ENCODE assay signal across 8 cellular contexts in genomic region chr16:10668322-10669045, GRCh38. TPM values are rescaled to one million over a fixed set of nuclear protein-coding genes. Genes with fewer than 3 reads are reported as not detected.
A peak's percentile ranks its signal among the peaks of the same experiment; 100 is the strongest.
DNase-seq lines count a peak whose midpoint lies in the region; ATAC-seq and TF ChIP-seq lines count a peak whose summit lies in the region.

No MANE protein-coding gene starts in this region.

- no peak overlapping the region for H3K27ac ChIP-seq in WERI-Rb-1
- no peak overlapping the region for H3K27ac ChIP-seq in right cardiac atrium (ENCODE audit: low read length)

- 52% methylated on average over 8 of the region's 8 CpGs for WGBS in right cardiac atrium

- H3K9me3 ChIP-seq in HAP-1 = no peaks in the 10 kb centered on the region; the same call in 1 of the 2 replicates
- H3K9me3 ChIP-seq in WERI-Rb-1 (ENCODE audit: severe bottlenecking) = no peaks in the 10 kb centered on the region
- no peaks in the 10 kb centered on the region for H3K9me3 ChIP-seq in right cardiac atrium (ENCODE audit: control insufficient read depth, low read length)

- H3K36me3 ChIP-seq in HAP-1 (replicated peaks) = no peaks in the 10 kb centered on the region
- no peaks in the 10 kb centered on the region for H3K36me3 ChIP-seq in WERI-Rb-1

- no peaks in the 10 kb centered on the region for H3K27me3 ChIP-seq in HAP-1 (ENCODE audit: low read depth)
- H3K27me3 ChIP-seq in WERI-Rb-1 (ENCODE audit: insufficient read depth, low read depth, severe bottlenecking) = no peaks in the 10 kb centered on the region
- no peaks in the 10 kb centered on the region for H3K27me3 ChIP-seq in right cardiac atrium (ENCODE audit: control insufficient read depth, insufficient read depth)

- H3K4me1 ChIP-seq in HAP-1 = no peaks in the 10 kb centered on the region
- H3K4me1 ChIP-seq in right cardiac atrium (ENCODE audit: control insufficient read depth, insufficient read depth, low read length) = peaks cover 2% of the 10 kb centered on the region

- peak; percentile 89 for TF ChIP-seq CTCF in WERI-Rb-1 (IDR thresholded peaks at IDR 0.05; ENCODE audit: low read depth, low read length)

- intact Hi-C loops in right cardiac atrium (cut with DNase I) = loop anchor here in 1 of 4 donors (10.0 kb wide), 1 partner anchor 66 kb away; no protein-coding TSS in a partner anchor

- in situ Hi-C loops in HAP-1 (cut with MboI; ENCODE audit: low sequenced_read_pairs) = no loop called here

- H3K4me3 ChIP-seq in HAP-1 = no peak overlapping the region
- no peak overlapping the region for H3K4me3 ChIP-seq in WERI-Rb-1 (ENCODE audit: low read depth, low read length)
- H3K4me3 ChIP-seq in right cardiac atrium (ENCODE audit: low read length) = no peak overlapping the region

- DNase-seq in D341Med (ENCODE audit: low spot score) (peak; percentile 81), HAP-1 (ENCODE audit: low spot score in 2 of 2) (peak; percentile 28 to 63), WERI-Rb-1 (peak; percentile 57), right cardiac atrium (peak in 2 of 3 donors; percentile 58 to 80), MV-4-11 (lab: John Stamatoyannopoulos, UW) (no peak)

- ATAC-seq in right cardiac atrium (peak; percentile 79 to 82), HG02870 (IDR thresholded peaks at IDR 0.05; ENCODE audit: unreplicated experiment) (no peak), GM21717 (IDR thresholded peaks at IDR 0.05; ENCODE audit: unreplicated experiment) (no peak), GM19035 (IDR thresholded peaks at IDR 0.05; ENCODE audit: unreplicated experiment) (no peak)

RNA-seq across cellular contexts. Expression of gene TEKT5, which starts 26.2 kb away (rescaled TPM):
- total RNA-seq in right cardiac atrium = not detected
- 0.07 TPM for polyA plus RNA-seq in right cardiac atrium

Comparison
In these comparisons a context has a peak if more than half of its experiments do, and no peak if none do; other contexts are left out.
1. ATAC-seq: peak in right cardiac atrium (2 of 2); none in HG02870 (single experiment), GM21717 (single experiment) and GM19035 (single experiment).